ENCODE assay signal across 1 cellular context in the genomic region with DNA sequence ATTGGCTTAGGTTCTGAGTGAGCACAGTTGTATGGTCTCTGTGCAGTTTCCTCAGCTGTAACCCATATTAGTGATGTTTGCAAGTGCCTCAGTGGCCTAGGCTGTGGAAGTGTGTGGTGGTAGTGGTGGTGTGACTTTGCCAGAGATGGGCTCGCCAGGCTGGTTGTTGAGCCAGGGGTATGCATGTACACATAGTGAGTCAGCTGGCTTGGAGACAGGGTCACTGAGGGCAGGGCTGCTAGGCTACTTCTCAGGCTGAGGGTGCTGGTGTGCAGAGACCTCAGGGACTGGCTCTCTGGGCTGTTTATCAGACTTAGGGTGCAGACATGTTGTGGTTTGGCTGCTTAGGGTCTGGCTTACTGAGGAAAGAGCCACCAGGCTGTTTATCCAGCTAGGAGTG.
TF ChIP-seq lines count a peak whose summit lies in the region.

No MANE protein-coding gene starts in this region.

TF ChIP-seq in SK-N-SH, 30 proteins besides CTCF, POLR2A, EP300 and RAD21:
- TF ChIP-seq TEAD4 (IDR thresholded peaks at IDR 0.05; ENCODE audit: borderline replicate concordance, insufficient read depth): no peak
- TF ChIP-seq YY1 (IDR thresholded peaks at IDR 0.05; ENCODE audit: low read depth): no peak
- no peak for TF ChIP-seq GABPA (IDR thresholded peaks at IDR 0.05; ENCODE audit: low read depth)
- TF ChIP-seq, protein P1, sequence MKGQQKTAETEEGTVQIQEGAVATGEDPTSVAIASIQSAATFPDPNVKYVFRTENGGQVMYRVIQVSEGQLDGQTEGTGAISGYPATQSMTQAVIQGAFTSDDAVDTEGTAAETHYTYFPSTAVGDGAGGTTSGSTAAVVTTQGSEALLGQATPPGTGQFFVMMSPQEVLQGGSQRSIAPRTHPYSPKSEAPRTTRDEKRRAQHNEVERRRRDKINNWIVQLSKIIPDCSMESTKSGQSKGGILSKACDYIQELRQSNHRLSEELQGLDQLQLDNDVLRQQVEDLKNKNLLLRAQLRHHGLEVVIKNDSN (IDR thresholded peaks at IDR 0.05; ENCODE audit: borderline replicate concordance, low read depth): no peak
- TF ChIP-seq, protein P2, sequence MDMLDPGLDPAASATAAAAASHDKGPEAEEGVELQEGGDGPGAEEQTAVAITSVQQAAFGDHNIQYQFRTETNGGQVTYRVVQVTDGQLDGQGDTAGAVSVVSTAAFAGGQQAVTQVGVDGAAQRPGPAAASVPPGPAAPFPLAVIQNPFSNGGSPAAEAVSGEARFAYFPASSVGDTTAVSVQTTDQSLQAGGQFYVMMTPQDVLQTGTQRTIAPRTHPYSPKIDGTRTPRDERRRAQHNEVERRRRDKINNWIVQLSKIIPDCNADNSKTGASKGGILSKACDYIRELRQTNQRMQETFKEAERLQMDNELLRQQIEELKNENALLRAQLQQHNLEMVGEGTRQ (IDR thresholded peaks at IDR 0.05; ENCODE audit: borderline replicate concordance, low read depth, low read length): no peak
- no peak for TF ChIP-seq NRF1 (IDR thresholded peaks at IDR 0.05; ENCODE audit: low read depth, low read length)
- TF ChIP-seq TCF12 (IDR thresholded peaks at IDR 0.05): no peak
- no peak for TF ChIP-seq POLR2AphosphoS5 (IDR thresholded peaks at IDR 0.05; ENCODE audit: low read depth, low read length)
- no peak for TF ChIP-seq JUND (IDR thresholded peaks at IDR 0.05)
- no peak for TF ChIP-seq CHD2 (IDR thresholded peaks at IDR 0.05; ENCODE audit: low read length, partially characterized antibody)
- no peak for TF ChIP-seq RXRA (IDR thresholded peaks at IDR 0.05; ENCODE audit: borderline replicate concordance, low read depth)
